In genomic region chr6:143540192-143540591, GRCh38 we compare ENCODE assay signal across 14 cellular contexts.
"Had no signal": no experiment of that assay in that cellular context is flagged by ENCODE, and none has a peak within 500 bp of the region (broad histone marks: within the 10 kb centered on the region; RNA-seq: fewer than 3 reads in every experiment).

No MANE protein-coding gene starts in this region.

- H3K27ac ChIP-seq: ovary, testis had no signal

- H3K4me1 ChIP-seq: testis had no signal

- H3K27ac Mint-ChIP-seq: activated naive CD4-positive, alpha-beta T cell treated with anti-CD3 and anti-CD28 coated beads, Interleukin-2, amount 50 U/mL, for 24 hours; activated T-helper 2 cell treated with anti-CD3 and anti-CD28 coated beads, Interferon-gamma antibody, Interleukin-2, Interleukin-4, amounts not matched to agents 10 μg/mL and 5 μg/mL and 100 μg/mL, durations not matched to agents 14 hours and 24 hours and 36 hours; brain; endodermal cell; stimulated activated naive CD8-positive, alpha-beta T cell treated with anti-CD3 and anti-CD28 coated beads, Interleukin-15, amount 100 ng/mL, for 72 hours had no signal

- ATAC-seq: SK-N-SH treated with all-trans-retinoic acid at 6 μM for 48 hours; stimulated activated naive CD8-positive, alpha-beta T cell treated with anti-CD3 and anti-CD28 coated beads, Interleukin-15, amount 100 ng/mL, for 72 hours had no signal

- H3K36me3 Mint-ChIP-seq: activated naive CD4-positive, alpha-beta T cell treated with anti-CD3 and anti-CD28 coated beads, Interleukin-2, amount 50 U/mL, for 24 hours; brain had no signal

- H3K9me3 Mint-ChIP-seq: activated naive CD4-positive, alpha-beta T cell treated with anti-CD3 and anti-CD28 coated beads, Interleukin-2, amount 50 U/mL, for 24 hours; activated T-helper 2 cell treated with anti-CD3 and anti-CD28 coated beads, Interferon-gamma antibody, Interleukin-2, Interleukin-4, amounts not matched to agents 10 μg/mL and 5 μg/mL and 100 μg/mL, durations not matched to agents 14 hours and 24 hours and 36 hours; brain; endodermal cell; neural crest cell; stimulated activated naive CD8-positive, alpha-beta T cell treated with anti-CD3 and anti-CD28 coated beads, Interleukin-15, amount 100 ng/mL, for 72 hours had no signal

- H3K4me3 ChIP-seq: ovary, testis had no signal

- H3K4me3 Mint-ChIP-seq: activated naive CD4-positive, alpha-beta T cell treated with anti-CD3 and anti-CD28 coated beads, Interleukin-2, amount 50 U/mL, for 24 hours; endodermal cell; neural crest cell; stimulated activated naive CD8-positive, alpha-beta T cell treated with anti-CD3 and anti-CD28 coated beads, Interleukin-15, amount 100 ng/mL, for 72 hours had no signal

- H3K27me3 Mint-ChIP-seq: activated naive CD4-positive, alpha-beta T cell treated with anti-CD3 and anti-CD28 coated beads, Interleukin-2, amount 50 U/mL, for 24 hours; stimulated activated naive CD8-positive, alpha-beta T cell treated with anti-CD3 and anti-CD28 coated beads, Interleukin-15, amount 100 ng/mL, for 72 hours had no signal

- H3K36me3 ChIP-seq: ovary had no signal

- DNase-seq: amygdala; hypothalamus; ovary; retina; stimulated activated CD4-positive, alpha-beta T cell treated with anti-CD3 and anti-CD28 coated beads, Interleukin-4, amount 100 ng/mL, for 1 hour; stimulated activated CD8-positive, alpha-beta memory T cell treated with anti-CD3 and anti-CD28 coated beads, Interleukin-4, amount 100 ng/mL, for 48 hours; stimulated activated naive CD8-positive, alpha-beta T cell treated with anti-CD3 and anti-CD28 coated beads, Interleukin-15, amount 100 ng/mL, for 72 hours; testis had no signal

- H3K9me3 ChIP-seq: ovary, testis had no signal

- H3K27me3 ChIP-seq: ovary, testis had no signal
